ENCODE assay signal across 21 cellular contexts in genomic region chr11:2580061-2580421, GRCh38.
A peak's percentile ranks its signal among the peaks of the same experiment; 100 is the strongest.
DNase-seq lines count a peak whose midpoint lies in the region; ATAC-seq and TF ChIP-seq lines count a peak whose summit lies in the region.
"Had no signal": no experiment of that assay in that cellular context is flagged by ENCODE, and none has a peak within 500 bp of the region (broad histone marks: within the 10 kb centered on the region; RNA-seq: fewer than 3 reads in every experiment).

No MANE protein-coding gene starts in this region.

- no peak overlapping the region for H3K27ac Mint-ChIP-seq in activated T-cell treated with anti-CD3 and anti-CD28 coated beads, Interleukin-2, amount 50 U/mL, for 24 hours
- H3K27ac Mint-ChIP-seq: activated naive CD8-positive, alpha-beta T cell; activated T-helper 17 cell treated with anti-CD3 and anti-CD28 coated beads, Interleukin-2, amount 50 U/mL, for 72 hours; CD8-positive, alpha-beta memory T cell had no signal

- H3K27me3 Mint-ChIP-seq in activated T-cell treated with anti-CD3 and anti-CD28 coated beads, Interleukin-2, amount 50 U/mL, for 4 hours (ENCODE audit: low read depth) = no peaks in the 10 kb centered on the region
- H3K27me3 Mint-ChIP-seq in activated T-cell treated with anti-CD3 and anti-CD28 coated beads, Interleukin-2, amount 50 U/mL, for 24 hours = no peaks in the 10 kb centered on the region
- H3K27me3 Mint-ChIP-seq: activated naive CD8-positive, alpha-beta T cell; activated T-helper 17 cell treated with anti-CD3 and anti-CD28 coated beads, Interleukin-2, amount 50 U/mL, for 72 hours; CD8-positive, alpha-beta memory T cell had no signal

- no peak overlapping the region for H3K27ac ChIP-seq in upper lobe of right lung
- H3K27ac ChIP-seq: neutrophil had no signal

- no peaks in the 10 kb centered on the region for H3K27me3 ChIP-seq in upper lobe of right lung
- H3K27me3 ChIP-seq: neutrophil had no signal

- no peaks in the 10 kb centered on the region for H3K9me3 Mint-ChIP-seq in activated T-cell treated with anti-CD3 and anti-CD28 coated beads, Interleukin-2, amount 50 U/mL, for 4 hours
- no peaks in the 10 kb centered on the region for H3K9me3 Mint-ChIP-seq in activated T-cell treated with anti-CD3 and anti-CD28 coated beads, Interleukin-2, amount 50 U/mL, for 24 hours
- H3K9me3 Mint-ChIP-seq: activated T-helper 17 cell treated with anti-CD3 and anti-CD28 coated beads, Interleukin-2, amount 50 U/mL, for 72 hours; CD8-positive, alpha-beta memory T cell had no signal

- H3K36me3 ChIP-seq in upper lobe of right lung = no peaks in the 10 kb centered on the region

- H3K4me1 ChIP-seq in upper lobe of right lung = no peaks in the 10 kb centered on the region

- no peak for TF ChIP-seq CTCF in upper lobe of right lung (IDR thresholded peaks at IDR 0.05)

- H3K36me3 Mint-ChIP-seq in activated T-cell treated with anti-CD3 and anti-CD28 coated beads, Interleukin-2, amount 50 U/mL, for 4 hours (ENCODE audit: insufficient read depth) = no peaks in the 10 kb centered on the region
- H3K36me3 Mint-ChIP-seq in activated T-cell treated with anti-CD3 and anti-CD28 coated beads, Interleukin-2, amount 50 U/mL, for 24 hours (ENCODE audit: low read depth) = peaks cover 3% of the 10 kb centered on the region
- H3K36me3 Mint-ChIP-seq: activated naive CD8-positive, alpha-beta T cell; CD8-positive, alpha-beta memory T cell had no signal

- H3K9me3 ChIP-seq in upper lobe of right lung = no peaks in the 10 kb centered on the region
- H3K9me3 ChIP-seq: neutrophil had no signal

- peak; percentile 2 for DNase-seq in activated T-cell treated with anti-CD3 and anti-CD28 coated beads, Interleukin-2, amount 50 U/mL, for 4 hours
- no peak for DNase-seq in activated T-cell treated with anti-CD3 and anti-CD28 coated beads, Interleukin-2, amount 50 U/mL, for 24 hours
- DNase-seq in head of caudate nucleus = peak in 27 of 42 donors; percentile 0 to 39 (median 6)
- peak; percentile 51 for DNase-seq in mesenteric fat pad (ENCODE audit: low spot score)
- peak; percentile 16 for DNase-seq in upper lobe of right lung
- DNase-seq: AML-193; DMS53; foreskin fibroblast; hypothalamus; mammary epithelial cell; NCI-H1105 treated with DMSO at 0.1 percent for 48 hours; NCI-H2029 treated with DMSO at 0.1 percent for 48 hours; NCI-H2227 treated with DMSO at 0.1 percent for 48 hours; stimulated activated naive CD4-positive, alpha-beta T cell treated with Interleukin-2 at 50 U/mL for 16 hours had no signal

- ATAC-seq in activated T-cell treated with anti-CD3 and anti-CD28 coated beads, Interleukin-2, amount 50 U/mL, for 4 hours = no peak
- ATAC-seq in upper lobe of right lung (no peak), HG03521 (IDR thresholded peaks at IDR 0.05; ENCODE audit: unreplicated experiment) (no peak), HG02571 (IDR thresholded peaks at IDR 0.05; ENCODE audit: unreplicated experiment) (no peak)
- ATAC-seq in activated CD4-positive, CD25-positive, alpha-beta regulatory T cell treated with anti-CD3 and anti-CD28 coated beads, Interleukin-2, amount 50 U/mL, for 24 hours = no peak
- ATAC-seq: activated T-helper 17 cell treated with anti-CD3 and anti-CD28 coated beads, Interleukin-2, amount 50 U/mL, for 72 hours had no signal

- no peak overlapping the region for H3K4me3 ChIP-seq in upper lobe of right lung

- no peak overlapping the region for H3K4me3 Mint-ChIP-seq in activated T-cell treated with anti-CD3 and anti-CD28 coated beads, Interleukin-2, amount 50 U/mL, for 4 hours
- no peak overlapping the region for H3K4me3 Mint-ChIP-seq in activated T-cell treated with anti-CD3 and anti-CD28 coated beads, Interleukin-2, amount 50 U/mL, for 24 hours
- H3K4me3 Mint-ChIP-seq: activated naive CD8-positive, alpha-beta T cell; activated T-helper 17 cell treated with anti-CD3 and anti-CD28 coated beads, Interleukin-2, amount 50 U/mL, for 72 hours; CD8-positive, alpha-beta memory T cell had no signal

- no peaks in the 10 kb centered on the region for H3K4me1 Mint-ChIP-seq in activated T-cell treated with anti-CD3 and anti-CD28 coated beads, Interleukin-2, amount 50 U/mL, for 4 hours (ENCODE audit: low read depth)
- no peaks in the 10 kb centered on the region for H3K4me1 Mint-ChIP-seq in activated T-cell treated with anti-CD3 and anti-CD28 coated beads, Interleukin-2, amount 50 U/mL, for 24 hours (ENCODE audit: low read depth)
- H3K4me1 Mint-ChIP-seq: activated T-helper 17 cell treated with anti-CD3 and anti-CD28 coated beads, Interleukin-2, amount 50 U/mL, for 72 hours; CD8-positive, alpha-beta memory T cell had no signal

- intact Hi-C loops in head of caudate nucleus (cut with DNase I) = no loop called here
- intact Hi-C loops in upper lobe of right lung (cut with DNase I) = no loop called here
